Comparison of ENCODE assay signal across 1 cellular context in the genomic region with DNA sequence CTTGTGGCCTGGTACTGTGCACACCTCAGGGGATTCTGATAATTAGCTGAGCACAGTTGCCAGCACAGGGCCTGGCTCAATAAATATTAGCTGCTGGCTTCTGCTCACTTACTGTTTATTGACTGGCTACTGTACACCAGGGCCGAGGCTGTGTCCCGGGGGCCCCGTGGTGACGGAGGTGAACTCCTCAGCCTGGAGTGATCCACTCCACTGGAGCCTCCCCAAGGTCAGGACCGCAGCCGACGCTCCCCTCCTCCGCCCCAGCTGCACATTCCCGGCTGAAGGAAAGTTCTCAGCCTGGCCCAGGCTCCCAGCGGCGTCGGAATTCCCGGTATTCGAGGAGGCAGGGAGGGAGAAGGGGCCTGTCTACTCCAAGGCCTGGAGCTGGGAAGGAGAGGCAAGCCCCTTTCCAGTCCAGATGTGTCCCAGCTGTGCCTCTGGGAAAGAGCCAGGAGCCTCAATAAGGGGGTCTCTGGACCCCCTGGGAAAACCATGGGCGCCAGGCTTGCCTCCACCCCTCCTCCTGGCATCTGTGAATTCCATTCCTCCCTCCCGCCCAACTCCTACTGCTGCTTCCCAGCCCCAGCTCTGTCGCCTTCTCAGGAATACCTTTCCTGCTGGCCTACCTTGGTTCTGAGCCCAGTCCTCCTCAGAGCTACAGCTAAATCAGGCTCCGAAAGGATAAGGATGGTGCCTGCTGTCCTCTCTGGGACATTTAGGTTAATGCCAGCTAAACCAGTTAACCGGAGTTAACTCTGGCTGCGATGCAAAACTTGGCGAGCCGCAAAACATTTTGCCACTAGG.
TF ChIP-seq lines count a peak whose summit lies in the region.

No MANE protein-coding gene starts in this region.

TF ChIP-seq in HepG2, 621 proteins besides CTCF, POLR2A, EP300 and RAD21 (continued from another document and continues in another):
- TF ChIP-seq, protein P1, sequence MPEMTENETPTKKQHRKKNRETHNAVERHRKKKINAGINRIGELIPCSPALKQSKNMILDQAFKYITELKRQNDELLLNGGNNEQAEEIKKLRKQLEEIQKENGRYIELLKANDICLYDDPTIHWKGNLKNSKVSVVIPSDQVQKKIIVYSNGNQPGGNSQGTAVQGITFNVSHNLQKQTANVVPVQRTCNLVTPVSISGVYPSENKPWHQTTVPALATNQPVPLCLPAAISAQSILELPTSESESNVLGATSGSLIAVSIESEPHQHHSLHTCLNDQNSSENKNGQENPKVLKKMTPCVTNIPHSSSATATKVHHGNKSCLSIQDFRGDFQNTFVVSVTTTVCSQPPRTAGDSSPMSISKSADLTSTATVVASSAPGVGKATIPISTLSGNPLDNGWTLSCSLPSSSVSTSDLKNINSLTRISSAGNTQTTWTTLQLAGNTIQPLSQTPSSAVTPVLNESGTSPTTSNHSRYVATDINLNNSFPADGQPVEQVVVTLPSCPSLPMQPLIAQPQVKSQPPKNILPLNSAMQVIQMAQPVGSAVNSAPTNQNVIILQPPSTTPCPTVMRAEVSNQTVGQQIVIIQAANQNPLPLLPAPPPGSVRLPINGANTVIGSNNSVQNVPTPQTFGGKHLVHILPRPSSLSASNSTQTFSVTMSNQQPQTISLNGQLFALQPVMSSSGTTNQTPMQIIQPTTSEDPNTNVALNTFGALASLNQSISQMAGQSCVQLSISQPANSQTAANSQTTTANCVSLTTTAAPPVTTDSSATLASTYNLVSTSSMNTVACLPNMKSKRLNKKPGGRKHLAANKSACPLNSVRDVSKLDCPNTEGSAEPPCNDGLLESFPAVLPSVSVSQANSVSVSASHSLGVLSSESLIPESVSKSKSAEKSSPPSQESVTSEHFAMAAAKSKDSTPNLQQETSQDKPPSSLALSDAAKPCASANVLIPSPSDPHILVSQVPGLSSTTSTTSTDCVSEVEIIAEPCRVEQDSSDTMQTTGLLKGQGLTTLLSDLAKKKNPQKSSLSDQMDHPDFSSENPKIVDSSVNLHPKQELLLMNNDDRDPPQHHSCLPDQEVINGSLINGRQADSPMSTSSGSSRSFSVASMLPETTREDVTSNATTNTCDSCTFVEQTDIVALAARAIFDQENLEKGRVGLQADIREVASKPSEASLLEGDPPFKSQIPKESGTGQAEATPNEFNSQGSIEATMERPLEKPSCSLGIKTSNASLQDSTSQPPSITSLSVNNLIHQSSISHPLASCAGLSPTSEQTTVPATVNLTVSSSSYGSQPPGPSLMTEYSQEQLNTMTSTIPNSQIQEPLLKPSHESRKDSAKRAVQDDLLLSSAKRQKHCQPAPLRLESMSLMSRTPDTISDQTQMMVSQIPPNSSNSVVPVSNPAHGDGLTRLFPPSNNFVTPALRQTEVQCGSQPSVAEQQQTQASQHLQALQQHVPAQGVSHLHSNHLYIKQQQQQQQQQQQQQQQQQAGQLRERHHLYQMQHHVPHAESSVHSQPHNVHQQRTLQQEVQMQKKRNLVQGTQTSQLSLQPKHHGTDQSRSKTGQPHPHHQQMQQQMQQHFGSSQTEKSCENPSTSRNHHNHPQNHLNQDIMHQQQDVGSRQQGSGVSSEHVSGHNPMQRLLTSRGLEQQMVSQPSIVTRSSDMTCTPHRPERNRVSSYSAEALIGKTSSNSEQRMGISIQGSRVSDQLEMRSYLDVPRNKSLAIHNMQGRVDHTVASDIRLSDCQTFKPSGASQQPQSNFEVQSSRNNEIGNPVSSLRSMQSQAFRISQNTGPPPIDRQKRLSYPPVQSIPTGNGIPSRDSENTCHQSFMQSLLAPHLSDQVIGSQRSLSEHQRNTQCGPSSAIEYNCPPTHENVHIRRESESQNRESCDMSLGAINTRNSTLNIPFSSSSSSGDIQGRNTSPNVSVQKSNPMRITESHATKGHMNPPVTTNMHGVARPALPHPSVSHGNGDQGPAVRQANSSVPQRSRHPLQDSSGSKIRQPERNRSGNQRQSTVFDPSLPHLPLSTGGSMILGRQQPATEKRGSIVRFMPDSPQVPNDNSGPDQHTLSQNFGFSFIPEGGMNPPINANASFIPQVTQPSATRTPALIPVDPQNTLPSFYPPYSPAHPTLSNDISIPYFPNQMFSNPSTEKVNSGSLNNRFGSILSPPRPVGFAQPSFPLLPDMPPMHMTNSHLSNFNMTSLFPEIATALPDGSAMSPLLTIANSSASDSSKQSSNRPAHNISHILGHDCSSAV (CRISPR knock-in tag; IDR thresholded peaks at IDR 0.05; ENCODE audit: borderline replicate concordance) = no peak
- TF ChIP-seq, protein P2, sequence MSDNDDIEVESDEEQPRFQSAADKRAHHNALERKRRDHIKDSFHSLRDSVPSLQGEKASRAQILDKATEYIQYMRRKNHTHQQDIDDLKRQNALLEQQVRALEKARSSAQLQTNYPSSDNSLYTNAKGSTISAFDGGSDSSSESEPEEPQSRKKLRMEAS (IDR thresholded peaks at IDR 0.05) = no peak
- TF ChIP-seq ZNF670 (CRISPR knock-in tag; IDR thresholded peaks at IDR 0.05; ENCODE audit: borderline replicate concordance) (no peak), ZBTB21 (CRISPR knock-in tag; IDR thresholded peaks at IDR 0.05) (0 out of 2 replicates have a peak, but pooled peaks have one; percentile 28), ZBTB20 (CRISPR knock-in tag; IDR thresholded peaks at IDR 0.05; ENCODE audit: borderline replicate concordance, low read depth) (no peak), ZNF317 (CRISPR knock-in tag; IDR thresholded peaks at IDR 0.05) (no peak), ELF1 (CRISPR knock-in tag; IDR thresholded peaks at IDR 0.05) (no peak), ZZZ3 (CRISPR knock-in tag; IDR thresholded peaks at IDR 0.05; ENCODE audit: borderline replicate concordance) (no peak), NONO (IDR thresholded peaks at IDR 0.05) (no peak), NONO (CRISPR knock-in tag; conservative IDR thresholded peaks at IDR 0.05) (peak; percentile 69), RFXAP (CRISPR knock-in tag; IDR thresholded peaks at IDR 0.05; ENCODE audit: borderline replicate concordance) (no peak), MTF2 (CRISPR knock-in tag; IDR thresholded peaks at IDR 0.05; ENCODE audit: borderline replicate concordance) (no peak), THAP11 (CRISPR knock-in tag; IDR thresholded peaks at IDR 0.05) (peak; percentile 46; the same call in 1 of the 2 replicates), GPN1 (CRISPR knock-in tag; IDR thresholded peaks at IDR 0.05; ENCODE audit: borderline replicate concordance) (no peak), SSRP1 (CRISPR knock-in tag; IDR thresholded peaks at IDR 0.05) (no peak), ZNF530 (CRISPR knock-in tag; IDR thresholded peaks at IDR 0.05; ENCODE audit: low read depth) (no peak)
- TF ChIP-seq, protein P3, sequence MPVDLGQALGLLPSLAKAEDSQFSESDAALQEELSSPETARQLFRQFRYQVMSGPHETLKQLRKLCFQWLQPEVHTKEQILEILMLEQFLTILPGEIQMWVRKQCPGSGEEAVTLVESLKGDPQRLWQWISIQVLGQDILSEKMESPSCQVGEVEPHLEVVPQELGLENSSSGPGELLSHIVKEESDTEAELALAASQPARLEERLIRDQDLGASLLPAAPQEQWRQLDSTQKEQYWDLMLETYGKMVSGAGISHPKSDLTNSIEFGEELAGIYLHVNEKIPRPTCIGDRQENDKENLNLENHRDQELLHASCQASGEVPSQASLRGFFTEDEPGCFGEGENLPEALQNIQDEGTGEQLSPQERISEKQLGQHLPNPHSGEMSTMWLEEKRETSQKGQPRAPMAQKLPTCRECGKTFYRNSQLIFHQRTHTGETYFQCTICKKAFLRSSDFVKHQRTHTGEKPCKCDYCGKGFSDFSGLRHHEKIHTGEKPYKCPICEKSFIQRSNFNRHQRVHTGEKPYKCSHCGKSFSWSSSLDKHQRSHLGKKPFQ (CRISPR knock-in tag; IDR thresholded peaks at IDR 0.05; ENCODE audit: insufficient replicate concordance) = no peak
- TF ChIP-seq, protein P4, sequence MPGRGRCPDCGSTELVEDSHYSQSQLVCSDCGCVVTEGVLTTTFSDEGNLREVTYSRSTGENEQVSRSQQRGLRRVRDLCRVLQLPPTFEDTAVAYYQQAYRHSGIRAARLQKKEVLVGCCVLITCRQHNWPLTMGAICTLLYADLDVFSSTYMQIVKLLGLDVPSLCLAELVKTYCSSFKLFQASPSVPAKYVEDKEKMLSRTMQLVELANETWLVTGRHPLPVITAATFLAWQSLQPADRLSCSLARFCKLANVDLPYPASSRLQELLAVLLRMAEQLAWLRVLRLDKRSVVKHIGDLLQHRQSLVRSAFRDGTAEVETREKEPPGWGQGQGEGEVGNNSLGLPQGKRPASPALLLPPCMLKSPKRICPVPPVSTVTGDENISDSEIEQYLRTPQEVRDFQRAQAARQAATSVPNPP (CRISPR knock-in tag; IDR thresholded peaks at IDR 0.05) = no peak
- TF ChIP-seq, protein P5, sequence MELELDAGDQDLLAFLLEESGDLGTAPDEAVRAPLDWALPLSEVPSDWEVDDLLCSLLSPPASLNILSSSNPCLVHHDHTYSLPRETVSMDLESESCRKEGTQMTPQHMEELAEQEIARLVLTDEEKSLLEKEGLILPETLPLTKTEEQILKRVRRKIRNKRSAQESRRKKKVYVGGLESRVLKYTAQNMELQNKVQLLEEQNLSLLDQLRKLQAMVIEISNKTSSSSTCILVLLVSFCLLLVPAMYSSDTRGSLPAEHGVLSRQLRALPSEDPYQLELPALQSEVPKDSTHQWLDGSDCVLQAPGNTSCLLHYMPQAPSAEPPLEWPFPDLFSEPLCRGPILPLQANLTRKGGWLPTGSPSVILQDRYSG (CRISPR knock-in tag; IDR thresholded peaks at IDR 0.05) = no peak
- TF ChIP-seq, protein P6, sequence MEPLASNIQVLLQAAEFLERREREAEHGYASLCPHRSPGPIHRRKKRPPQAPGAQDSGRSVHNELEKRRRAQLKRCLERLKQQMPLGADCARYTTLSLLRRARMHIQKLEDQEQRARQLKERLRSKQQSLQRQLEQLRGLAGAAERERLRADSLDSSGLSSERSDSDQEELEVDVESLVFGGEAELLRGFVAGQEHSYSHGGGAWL (CRISPR knock-in tag; IDR thresholded peaks at IDR 0.05) = no peak
- TF ChIP-seq, protein P7, sequence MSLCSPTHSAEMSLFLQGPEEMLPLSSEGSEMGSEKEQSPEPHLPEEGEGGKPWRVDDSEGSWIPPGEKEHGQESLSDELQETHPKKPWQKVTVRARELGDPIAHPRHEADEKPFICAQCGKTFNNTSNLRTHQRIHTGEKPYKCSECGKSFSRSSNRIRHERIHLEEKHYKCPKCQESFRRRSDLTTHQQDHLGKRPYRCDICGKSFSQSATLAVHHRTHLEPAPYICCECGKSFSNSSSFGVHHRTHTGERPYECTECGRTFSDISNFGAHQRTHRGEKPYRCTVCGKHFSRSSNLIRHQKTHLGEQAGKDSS (CRISPR knock-in tag; IDR thresholded peaks at IDR 0.05; ENCODE audit: borderline replicate concordance, low read depth) = no peak
- TF ChIP-seq, protein P8, sequence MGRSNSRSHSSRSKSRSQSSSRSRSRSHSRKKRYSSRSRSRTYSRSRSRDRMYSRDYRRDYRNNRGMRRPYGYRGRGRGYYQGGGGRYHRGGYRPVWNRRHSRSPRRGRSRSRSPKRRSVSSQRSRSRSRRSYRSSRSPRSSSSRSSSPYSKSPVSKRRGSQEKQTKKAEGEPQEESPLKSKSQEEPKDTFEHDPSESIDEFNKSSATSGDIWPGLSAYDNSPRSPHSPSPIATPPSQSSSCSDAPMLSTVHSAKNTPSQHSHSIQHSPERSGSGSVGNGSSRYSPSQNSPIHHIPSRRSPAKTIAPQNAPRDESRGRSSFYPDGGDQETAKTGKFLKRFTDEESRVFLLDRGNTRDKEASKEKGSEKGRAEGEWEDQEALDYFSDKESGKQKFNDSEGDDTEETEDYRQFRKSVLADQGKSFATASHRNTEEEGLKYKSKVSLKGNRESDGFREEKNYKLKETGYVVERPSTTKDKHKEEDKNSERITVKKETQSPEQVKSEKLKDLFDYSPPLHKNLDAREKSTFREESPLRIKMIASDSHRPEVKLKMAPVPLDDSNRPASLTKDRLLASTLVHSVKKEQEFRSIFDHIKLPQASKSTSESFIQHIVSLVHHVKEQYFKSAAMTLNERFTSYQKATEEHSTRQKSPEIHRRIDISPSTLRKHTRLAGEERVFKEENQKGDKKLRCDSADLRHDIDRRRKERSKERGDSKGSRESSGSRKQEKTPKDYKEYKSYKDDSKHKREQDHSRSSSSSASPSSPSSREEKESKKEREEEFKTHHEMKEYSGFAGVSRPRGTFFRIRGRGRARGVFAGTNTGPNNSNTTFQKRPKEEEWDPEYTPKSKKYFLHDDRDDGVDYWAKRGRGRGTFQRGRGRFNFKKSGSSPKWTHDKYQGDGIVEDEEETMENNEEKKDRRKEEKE (IDR thresholded peaks at IDR 0.05) = no peak
- TF ChIP-seq, protein P9, sequence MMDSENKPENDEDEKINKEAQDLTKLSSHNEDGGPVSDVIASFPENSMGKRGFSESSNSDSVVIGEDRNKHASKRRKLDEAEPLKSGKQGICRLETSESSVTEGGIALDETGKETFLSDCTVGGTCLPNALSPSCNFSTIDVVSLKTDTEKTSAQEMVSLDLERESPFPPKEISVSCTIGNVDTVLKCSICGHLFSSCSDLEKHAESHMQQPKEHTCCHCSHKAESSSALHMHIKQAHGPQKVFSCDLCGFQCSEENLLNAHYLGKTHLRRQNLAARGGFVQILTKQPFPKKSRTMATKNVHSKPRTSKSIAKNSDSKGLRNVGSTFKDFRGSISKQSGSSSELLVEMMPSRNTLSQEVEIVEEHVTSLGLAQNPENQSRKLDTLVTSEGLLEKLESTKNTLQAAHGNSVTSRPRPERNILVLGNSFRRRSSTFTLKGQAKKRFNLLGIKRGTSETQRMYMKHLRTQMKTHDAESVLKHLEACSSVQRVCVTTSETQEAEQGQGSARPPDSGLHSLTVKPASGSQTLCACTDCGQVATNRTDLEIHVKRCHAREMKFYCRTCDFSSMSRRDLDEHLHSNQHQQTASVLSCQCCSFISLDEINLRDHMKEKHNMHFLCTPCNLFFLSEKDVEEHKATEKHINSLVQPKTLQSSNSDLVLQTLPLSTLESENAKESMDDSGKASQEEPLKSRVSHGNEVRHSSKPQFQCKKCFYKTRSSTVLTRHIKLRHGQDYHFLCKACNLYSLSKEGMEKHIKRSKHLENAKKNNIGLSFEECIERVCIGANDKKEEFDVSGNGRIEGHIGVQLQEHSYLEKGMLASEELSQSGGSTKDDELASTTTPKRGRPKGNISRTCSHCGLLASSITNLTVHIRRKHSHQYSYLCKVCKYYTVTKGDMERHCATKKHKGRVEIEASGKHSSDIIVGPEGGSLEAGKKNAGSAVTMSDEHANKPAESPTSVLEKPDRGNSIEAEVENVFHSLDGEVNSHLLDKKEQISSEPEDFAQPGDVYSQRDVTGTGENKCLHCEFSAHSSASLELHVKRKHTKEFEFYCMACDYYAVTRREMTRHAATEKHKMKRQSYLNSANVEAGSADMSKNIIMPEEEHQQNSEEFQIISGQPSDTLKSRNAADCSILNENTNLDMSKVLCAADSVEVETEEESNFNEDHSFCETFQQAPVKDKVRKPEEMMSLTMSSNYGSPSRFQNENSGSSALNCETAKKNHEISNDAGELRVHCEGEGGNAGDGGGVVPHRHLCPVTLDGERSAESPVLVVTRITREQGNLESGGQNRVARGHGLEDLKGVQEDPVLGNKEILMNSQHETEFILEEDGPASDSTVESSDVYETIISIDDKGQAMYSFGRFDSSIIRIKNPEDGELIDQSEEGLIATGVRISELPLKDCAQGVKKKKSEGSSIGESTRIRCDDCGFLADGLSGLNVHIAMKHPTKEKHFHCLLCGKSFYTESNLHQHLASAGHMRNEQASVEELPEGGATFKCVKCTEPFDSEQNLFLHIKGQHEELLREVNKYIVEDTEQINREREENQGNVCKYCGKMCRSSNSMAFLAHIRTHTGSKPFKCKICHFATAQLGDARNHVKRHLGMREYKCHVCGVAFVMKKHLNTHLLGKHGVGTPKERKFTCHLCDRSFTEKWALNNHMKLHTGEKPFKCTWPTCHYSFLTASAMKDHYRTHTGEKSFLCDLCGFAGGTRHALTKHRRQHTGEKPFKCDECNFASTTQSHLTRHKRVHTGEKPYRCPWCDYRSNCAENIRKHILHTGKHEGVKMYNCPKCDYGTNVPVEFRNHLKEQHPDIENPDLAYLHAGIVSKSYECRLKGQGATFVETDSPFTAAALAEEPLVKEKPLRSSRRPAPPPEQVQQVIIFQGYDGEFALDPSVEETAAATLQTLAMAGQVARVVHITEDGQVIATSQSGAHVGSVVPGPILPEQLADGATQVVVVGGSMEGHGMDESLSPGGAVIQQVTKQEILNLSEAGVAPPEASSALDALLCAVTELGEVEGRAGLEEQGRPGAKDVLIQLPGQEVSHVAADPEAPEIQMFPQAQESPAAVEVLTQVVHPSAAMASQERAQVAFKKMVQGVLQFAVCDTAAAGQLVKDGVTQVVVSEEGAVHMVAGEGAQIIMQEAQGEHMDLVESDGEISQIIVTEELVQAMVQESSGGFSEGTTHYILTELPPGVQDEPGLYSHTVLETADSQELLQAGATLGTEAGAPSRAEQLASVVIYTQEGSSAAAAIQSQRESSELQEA (CRISPR knock-in tag; IDR thresholded peaks at IDR 0.05; ENCODE audit: not compliant biosample characterization) = no peak
